ENCODE assay signal across 8 cellular contexts in genomic region chr3:146371902-146372301, GRCh38.
"Had no signal": no experiment of that assay in that cellular context is flagged by ENCODE, and none has a peak within 500 bp of the region (broad histone marks: within the 10 kb centered on the region; RNA-seq: fewer than 3 reads in every experiment).

No MANE protein-coding gene starts in this region.

- H3K27ac Mint-ChIP-seq: GM23338 had no signal

- ATAC-seq: GM23338 had no signal

- H3K4me3 ChIP-seq: GM23338 had no signal

- H3K4me2 ChIP-seq: GM23338, KMS-11 had no signal

- DNase-seq: H9, HCEC 1CT, IMR-90, Karpas-422, KBM-7 had no signal

- H3K27ac ChIP-seq: HL-60, KMS-11 had no signal

- H3K9ac ChIP-seq: KMS-11 had no signal

- H3K4me3 Mint-ChIP-seq: GM23338, H9 had no signal

- H2AFZ ChIP-seq: GM23338 had no signal
